Comparison of ENCODE assay signal across 8 cellular contexts in genomic region chr6:24991748-24992467, GRCh38. TPM values are rescaled to one million over a fixed set of nuclear protein-coding genes. Genes with fewer than 3 reads are reported as not detected.
DNase-seq lines count a peak whose midpoint lies in the region; ATAC-seq and TF ChIP-seq lines count a peak whose summit lies in the region.

No MANE protein-coding gene starts in this region.

- no peaks in the 10 kb centered on the region for H3K79me1 ChIP-seq in IMR-90 (ENCODE audit: low read depth in 1 of 2, low read length in 2 of 2)

- no peak overlapping the region for H3K14ac ChIP-seq in IMR-90 (replicated peaks; ENCODE audit: low read depth, low read length)

- H3K4ac ChIP-seq in IMR-90 (ENCODE audit: low read depth, low read length): peak overlapping the region; percentile 32

- H3K4me1 Mint-ChIP-seq in activated T-helper 17 cell treated with anti-CD3 and anti-CD28 coated beads, Interleukin-2, amount 50 U/mL, for 72 hours: peaks cover 41% of the 10 kb centered on the region
- H3K4me1 Mint-ChIP-seq in glutamatergic neuron (ENCODE audit: low read depth, unreplicated experiment): peaks cover 5% of the 10 kb centered on the region

- CTCF ChIA-PET in IMR-90 (lab: Yijun Ruan, JAX): interaction anchor here (0.6 to 3.5 kb wide), 17 partner anchors 14 to 142 kb away, joined by 3 to 24 read pairs (median 4); no protein-coding TSS in a partner anchor

- peak; percentile 89 for TF ChIP-seq CTCF in DND-41 (IDR thresholded peaks at IDR 0.05; ENCODE audit: borderline replicate concordance, extremely low read depth, low read length, poor library complexity, severe bottlenecking)
- peak; percentile 65 for TF ChIP-seq CTCF in IMR-90 (conservative IDR thresholded peaks at IDR 0.05; ENCODE audit: low read depth, low read length)
- TF ChIP-seq CTCF in glutamatergic neuron (IDR thresholded peaks at IDR 0.05; ENCODE audit: partially characterized antibody, unreplicated experiment): peak; percentile 86
- peak; percentile 69 to 81 (median 76) for TF ChIP-seq CTCF in gastrocnemius medialis (IDR thresholded peaks at IDR 0.05 in 4 of 5, conservative IDR thresholded peaks at IDR 0.05 in 1 of 5)

- H3K27me3 ChIP-seq in DND-41 (ENCODE audit: insufficient read depth, low read length, poor library complexity): no peaks in the 10 kb centered on the region
- H3K27me3 ChIP-seq in IMR-90 (ENCODE audit: control insufficient read depth, insufficient read depth, low read length): no peaks in the 10 kb centered on the region
- H3K27me3 ChIP-seq in gastrocnemius medialis: no peaks in the 10 kb centered on the region

- H4K91ac ChIP-seq in IMR-90 (ENCODE audit: insufficient read depth, low read depth, low read length): peak overlapping the region; percentile 29

- H2AK5ac ChIP-seq in IMR-90 (ENCODE audit: low read depth, low read length): no peak overlapping the region

- BruUV-seq in IMR-90 (replicated peaks; lab: Mats Ljungman, UMichigan): no TSS peak

- H2AK9ac ChIP-seq in IMR-90 (replicated peaks; ENCODE audit: low read depth, low read length, poor library complexity): no peak overlapping the region

- H3K9me3 ChIP-seq in DND-41 (ENCODE audit: insufficient read depth, low read length, severe bottlenecking) (peaks cover 2% of the 10 kb centered on the region), IMR-90 (ENCODE audit: control insufficient read depth, insufficient read depth, low read length) (0 out of 2 replicates have a peak, but pooled peaks cover 2% of the 10 kb centered on the region), gastrocnemius medialis (no peaks in the 10 kb centered on the region)

- H4K8ac ChIP-seq in IMR-90 (ENCODE audit: low read depth in 2 of 2, low read length in 2 of 2): 0 out of 4 replicates have a peak overlapping the region, but pooled peaks of 1 of the 2 experiments have one; percentile 9

- H4K20me1 ChIP-seq in DND-41 (ENCODE audit: insufficient read depth, low read length) (no peaks in the 10 kb centered on the region), IMR-90 (ENCODE audit: insufficient read depth, low read length) (no peaks in the 10 kb centered on the region)

- no peak overlapping the region for H4K5ac ChIP-seq in IMR-90 (ENCODE audit: low read depth, low read length)

- peak; percentile 95 for ATAC-seq in DND-41 (ENCODE audit: insufficient read depth, low read depth)
- peak; percentile 86 for ATAC-seq in GM21526 (IDR thresholded peaks at IDR 0.05; ENCODE audit: low FRiP score, unreplicated experiment)
- peak; percentile 74 for ATAC-seq in IMR-90 (ENCODE audit: low read depth)
- ATAC-seq in activated T-helper 17 cell treated with anti-CD3 and anti-CD28 coated beads, Interleukin-2, amount 50 U/mL, for 72 hours (replicated peaks): peak; percentile 92
- peak; percentile 76 to 96 for ATAC-seq in gastrocnemius medialis

- H2BK20ac ChIP-seq in IMR-90 (ENCODE audit: low read depth, low read length): peak overlapping the region; percentile 72

- H3K4me2 ChIP-seq in DND-41 (ENCODE audit: insufficient read depth, low read length): no peak overlapping the region
- H3K4me2 ChIP-seq in IMR-90 (ENCODE audit: low read depth, low read length): no peak overlapping the region

- peaks cover 10% of the 10 kb centered on the region for H3K36me3 Mint-ChIP-seq in activated T-helper 17 cell treated with anti-CD3 and anti-CD28 coated beads, Interleukin-2, amount 50 U/mL, for 72 hours (ENCODE audit: low read depth)
- H3K36me3 Mint-ChIP-seq in glutamatergic neuron (ENCODE audit: unreplicated experiment): peaks cover 11% of the 10 kb centered on the region

- H3K27me3 Mint-ChIP-seq in activated T-helper 17 cell treated with anti-CD3 and anti-CD28 coated beads, Interleukin-2, amount 50 U/mL, for 72 hours: no peaks in the 10 kb centered on the region
- no peaks in the 10 kb centered on the region for H3K27me3 Mint-ChIP-seq in glutamatergic neuron (ENCODE audit: unreplicated experiment)

- peaks cover 3% of the 10 kb centered on the region; the same call in 1 of the 2 replicates for H3K9me1 ChIP-seq in IMR-90 (ENCODE audit: insufficient read depth, low read length)

- H2BK15ac ChIP-seq in IMR-90 (ENCODE audit: low read depth, low read length): peak overlapping the region; percentile 34; the same call in 1 of the 3 replicates

- TF ChIP-seq POLR2A in IMR-90 (IDR thresholded peaks at IDR 0.05; ENCODE audit: low read depth, low read length): no peak
- TF ChIP-seq POLR2A in gastrocnemius medialis (IDR thresholded peaks at IDR 0.05): no peak

- H3K23ac ChIP-seq in IMR-90 (ENCODE audit: low read depth, low read length): no peak overlapping the region

- no peak overlapping the region for H3K56ac ChIP-seq in IMR-90 (ENCODE audit: extremely low read depth, insufficient read depth, low read length)

- H3K9me3 Mint-ChIP-seq in activated T-helper 17 cell treated with anti-CD3 and anti-CD28 coated beads, Interleukin-2, amount 50 U/mL, for 72 hours: no peaks in the 10 kb centered on the region
- no peaks in the 10 kb centered on the region for H3K9me3 Mint-ChIP-seq in glutamatergic neuron (ENCODE audit: unreplicated experiment)

- WGBS in IMR-90 (ENCODE audit: extremely low coverage in 2 of 2, insufficient read length in 1 of 2), 2 experiments: 100% methylated on average over 1 of the region's 5 CpGs; no CpG with 5 or more reads in 1 of the 2 experiments

- H3K4me3 ChIP-seq in DND-41 (ENCODE audit: low read depth in 1 of 2, low read length in 2 of 2) (no peak overlapping the region), IMR-90 (ENCODE audit: insufficient read depth, low read depth, low read length) (no peak overlapping the region), gastrocnemius medialis (no peak overlapping the region)

- H2AFZ ChIP-seq in DND-41 (ENCODE audit: low read depth, low read length) (no peak overlapping the region), IMR-90 (replicated peaks; ENCODE audit: low read length, poor library complexity) (no peak overlapping the region)

- POLR2A ChIA-PET in IMR-90 (lab: Charles Lee; ENCODE audit: unreplicated experiment): no interaction called here

- in situ Hi-C loops in IMR-90 (cut with MboI; ENCODE audit: low sequenced_read_pairs): no loop called here
- in situ Hi-C loops in gastrocnemius medialis (cut with MboI; ENCODE audit: low sequenced_read_pairs in 4 of 4): loop anchor here in 3 of 4 donors (5.0 to 10.0 kb wide), 2 partner anchors 135 to 137 kb away; no protein-coding TSS in a partner anchor

- TF ChIP-seq RAD21 in IMR-90 (IDR thresholded peaks at IDR 0.05; ENCODE audit: low read length): peak; percentile 69

- H2BK120ac ChIP-seq in IMR-90 (ENCODE audit: low read depth, low read length): peak overlapping the region; percentile 30; the same call in 1 of the 2 replicates

- H3K4me1 ChIP-seq in DND-41 (ENCODE audit: insufficient read depth, low read length): peaks cover 14% of the 10 kb centered on the region
- peaks cover 3% of the 10 kb centered on the region for H3K4me1 ChIP-seq in IMR-90 (ENCODE audit: control insufficient read depth, insufficient read depth, low read length)
- no peaks in the 10 kb centered on the region for H3K4me1 ChIP-seq in gastrocnemius medialis

- H3K36me3 ChIP-seq in DND-41 (ENCODE audit: insufficient read depth, low read length): peaks cover 4% of the 10 kb centered on the region; the same call in 1 of the 2 replicates
- H3K36me3 ChIP-seq in IMR-90 (ENCODE audit: control insufficient read depth, insufficient read depth, low read length): no peaks in the 10 kb centered on the region
- no peaks in the 10 kb centered on the region for H3K36me3 ChIP-seq in gastrocnemius medialis

- no peak overlapping the region for H3K9ac ChIP-seq in DND-41 (ENCODE audit: low read depth, low read length)
- H3K9ac ChIP-seq in IMR-90 (ENCODE audit: low read depth, low read length): no peak overlapping the region

- H3K27ac Mint-ChIP-seq in activated T-helper 17 cell treated with anti-CD3 and anti-CD28 coated beads, Interleukin-2, amount 50 U/mL, for 72 hours: peak overlapping the region; percentile 51
- no peak overlapping the region for H3K27ac Mint-ChIP-seq in glutamatergic neuron (ENCODE audit: unreplicated experiment)

- no peak overlapping the region for H3K18ac ChIP-seq in IMR-90 (ENCODE audit: low read depth, low read length)

- intact Hi-C loops in IMR-90 (cut with micrococcal nuclease): loop anchor here (1.0 to 2.0 kb wide), 2 partner anchors 61 to 136 kb away; no protein-coding TSS in a partner anchor
- intact Hi-C loops in gastrocnemius medialis (cut with DNase I; ENCODE audit: low total_unique reads): loop anchor here (1.0 to 5.0 kb wide), 3 partner anchors 60 to 136 kb away; no protein-coding TSS in a partner anchor

- dilution Hi-C loops in IMR-90 (cut with HindIII; ENCODE audit: low sequenced_read_pairs, unreplicated experiment): no loop called here

- H3K27ac ChIP-seq in DND-41 (ENCODE audit: low read length) (peak overlapping the region; percentile 38; the same call in 1 of the 2 replicates), IMR-90 (ENCODE audit: insufficient read depth, low read length) (no peak overlapping the region), gastrocnemius medialis (no peak overlapping the region)

- H3K4me3 Mint-ChIP-seq in activated T-helper 17 cell treated with anti-CD3 and anti-CD28 coated beads, Interleukin-2, amount 50 U/mL, for 72 hours: peak overlapping the region; percentile 62
- H3K4me3 Mint-ChIP-seq in glutamatergic neuron (ENCODE audit: unreplicated experiment): no peak overlapping the region

- H3K79me2 ChIP-seq in DND-41 (ENCODE audit: insufficient read depth, low read length): peaks cover 2% of the 10 kb centered on the region; the same call in 1 of the 2 replicates

- peak; percentile 72 for DNase-seq in DND-41
- peak; percentile 48 for DNase-seq in IMR-90
- peak; percentile 55 for DNase-seq in RPMI7951 (ENCODE audit: low read depth)
- DNase-seq in glutamatergic neuron: peak; percentile 58
- DNase-seq in gastrocnemius medialis: peak in 1 of 2 donors; percentile 33
- no peak for DNase-seq in globus pallidus (ENCODE audit: low spot score)

- H2BK5ac ChIP-seq in IMR-90 (ENCODE audit: low read depth, low read length, poor library complexity, severe bottlenecking): no peak overlapping the region

TF ChIP-seq in IMR-90, 13 proteins besides CTCF, POLR2A, EP300 and RAD21:
- no peak for TF ChIP-seq RCOR1 (IDR thresholded peaks at IDR 0.05; ENCODE audit: insufficient replicate concordance, low read length)
- no peak for TF ChIP-seq BHLHE40 (IDR thresholded peaks at IDR 0.05; ENCODE audit: low read depth, low read length)
- no peak for TF ChIP-seq NFE2L2 (IDR thresholded peaks at IDR 0.05; ENCODE audit: low read depth, low read length)
- TF ChIP-seq SMC3 (IDR thresholded peaks at IDR 0.05; ENCODE audit: low read depth, low read length): peak; percentile 75
- no peak for TF ChIP-seq MAFK (IDR thresholded peaks at IDR 0.05; ENCODE audit: low read depth, low read length)

RNA-seq across cellular contexts. Expression of gene RIPOR2, which starts 56.1 kb away (rescaled TPM):
- total RNA-seq in IMR-90 (2012; rRNA removed): 0.83 and 1.1 TPM in 2 replicates
- polyA plus RNA-seq in IMR-90 (2012; rRNA removed): 0.87 and 1.2 TPM in 2 replicates
- polyA plus RNA-seq in IMR-90 (2012; cell fraction: cytosol; rRNA removed): 0.71 and 0.74 TPM in 2 replicates
- polyA plus RNA-seq in IMR-90 (2012; cell fraction: nucleus; rRNA removed; ENCODE audit: low replicate concordance): 0.82 and 2.2 TPM in 2 replicates
- total RNA-seq in RPMI7951 (2014; rRNA removed; shearing (Covaris generic)): 0.68 and 0.72 TPM in 2 replicates
- 100 to 1,000 TPM in 1 of 2 donors, 10 to 100 TPM in 1; 47.5 to 113 TPM for total RNA-seq in activated T-helper 17 cell treated with anti-CD3 and anti-CD28 coated beads, Interleukin-2, amount 50 U/mL, for 72 hours
- total RNA-seq in glutamatergic neuron (ENCODE audit: unreplicated experiment): 82.2 TPM
- total RNA-seq in gastrocnemius medialis: 10 to 100 TPM in 3 of 4 donors, 1 to 10 TPM in 1; 5.2 to 34.0 (median 21.2) TPM
